ENCODE assay signal across 28 cellular contexts in the genomic region with DNA sequence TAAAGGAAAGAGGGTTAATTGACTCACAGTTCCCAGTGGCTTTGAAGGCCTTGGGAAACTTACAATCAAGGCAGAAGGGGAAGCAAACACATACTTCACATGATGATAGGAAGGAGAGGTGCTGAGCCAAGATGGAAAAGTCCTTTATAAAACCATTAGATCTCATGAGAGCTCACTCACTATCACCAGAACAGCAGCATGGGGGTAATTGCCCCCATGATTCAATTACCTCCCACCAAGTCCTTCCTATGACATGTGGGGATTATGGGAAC.
"Had no signal": no experiment of that assay in that cellular context is flagged by ENCODE, and none has a peak within 500 bp of the region (broad histone marks: within the 10 kb centered on the region; RNA-seq: fewer than 3 reads in every experiment).

No MANE protein-coding gene starts in this region.

- H3K27me3 Mint-ChIP-seq: stimulated activated memory B cell treated with anti-CD40 and anti-IgM and Interleukin-4, amounts not matched to agents 10 μg/mL and 1 μg/mL and 100 μg/mL, for 72 hours; stimulated activated naive CD8-positive, alpha-beta T cell treated with anti-CD3 and anti-CD28 coated beads, Interleukin-15, amount 100 ng/mL, for 72 hours had no signal

- H3K4me1 ChIP-seq: psoas muscle, right lobe of liver, sigmoid colon, suprapubic skin, thyroid gland, upper lobe of left lung, vagina had no signal

- H3K27me3 ChIP-seq: neutrophil, pancreas, right lobe of liver, sigmoid colon, suprapubic skin, thyroid gland, upper lobe of left lung, vagina had no signal

- H3K36me3 ChIP-seq: neutrophil, pancreas, right lobe of liver, sigmoid colon, suprapubic skin, thoracic aorta, thyroid gland, tibial nerve, upper lobe of left lung, vagina had no signal

- H3K4me1 Mint-ChIP-seq: natural killer cell; nephron progenitor cell; neural crest cell; stimulated activated memory B cell treated with anti-CD40 and anti-IgM and Interleukin-4, amounts not matched to agents 10 μg/mL and 1 μg/mL and 100 μg/mL, for 72 hours had no signal

- ATAC-seq: naive thymus-derived CD4-positive, alpha-beta T cell; natural killer cell; psoas muscle; right cardiac atrium; right lobe of liver; stimulated activated memory B cell treated with anti-CD40 and anti-IgM and Interleukin-4, amounts not matched to agents 10 μg/mL and 1 μg/mL and 100 μg/mL, for 72 hours; stimulated activated naive CD8-positive, alpha-beta T cell treated with anti-CD3 and anti-CD28 coated beads, Interleukin-15, amount 100 ng/mL, for 72 hours; stimulated activated naive CD8-positive, alpha-beta T cell treated with anti-CD3 and anti-CD28 coated beads, Interleukin-15, Interleukin-2, amounts not matched to agents 100 U/mL and 50 U/mL, for 24 hours had no signal

- H3K36me3 Mint-ChIP-seq: natural killer cell had no signal

- H3K4me3 Mint-ChIP-seq: naive thymus-derived CD4-positive, alpha-beta T cell; natural killer cell; nephron progenitor cell; neural crest cell; stimulated activated memory B cell treated with anti-CD40 and anti-IgM and Interleukin-4, amounts not matched to agents 10 μg/mL and 1 μg/mL and 100 μg/mL, for 72 hours; stimulated activated naive CD8-positive, alpha-beta T cell treated with anti-CD3 and anti-CD28 coated beads, Interleukin-15, amount 100 ng/mL, for 72 hours had no signal

- H3K9me3 Mint-ChIP-seq: naive thymus-derived CD4-positive, alpha-beta T cell; natural killer cell; nephron progenitor cell; neural crest cell; stimulated activated memory B cell treated with anti-CD40 and anti-IgM and Interleukin-4, amounts not matched to agents 10 μg/mL and 1 μg/mL and 100 μg/mL, for 72 hours; stimulated activated naive CD8-positive, alpha-beta T cell treated with anti-CD3 and anti-CD28 coated beads, Interleukin-15, amount 100 ng/mL, for 72 hours had no signal

- H3K4me3 ChIP-seq: pancreas, psoas muscle, right lobe of liver, sigmoid colon, suprapubic skin, thoracic aorta, thyroid gland, tibial nerve, upper lobe of left lung, vagina had no signal

- DNase-seq: naive thymus-derived CD4-positive, alpha-beta T cell; natural killer cell; nephron progenitor cell; nucleus accumbens; pancreas; psoas muscle; right cardiac atrium; right lobe of liver; sigmoid colon; small intestine; stimulated activated CD4-positive, alpha-beta T cell treated with anti-CD3 and anti-CD28 coated beads, Interleukin-15, amount 100 ng/mL, for 24 hours; stimulated activated CD4-positive, alpha-beta T cell treated with anti-CD3 and anti-CD28 coated beads, Interleukin-2, amount 100 ng/mL, for 24 hours; stimulated activated CD4-positive, alpha-beta T cell treated with anti-CD3 and anti-CD28 coated beads, Interleukin-2, amount 100 ng/mL, for 48 hours; stimulated activated CD4-positive, alpha-beta T cell treated with anti-CD3 and anti-CD28 coated beads, Interleukin-4, amount 100 ng/mL, for 4 hours; stimulated activated CD8-positive, alpha-beta memory T cell treated with anti-CD3 and anti-CD28 coated beads, Interleukin-4, amount 100 ng/mL, for 48 hours; stimulated activated naive CD4-positive, alpha-beta T cell; stimulated activated naive CD8-positive, alpha-beta T cell treated with anti-CD3 and anti-CD28 coated beads, Interleukin-15, amount 100 ng/mL, for 72 hours; stimulated activated naive CD8-positive, alpha-beta T cell treated with anti-CD3 and anti-CD28 coated beads, Interleukin-15, Interleukin-2, amounts not matched to agents 100 U/mL and 50 U/mL, for 24 hours; substantia nigra; thyroid gland; upper lobe of left lung had no signal

- H3K27ac Mint-ChIP-seq: naive thymus-derived CD4-positive, alpha-beta T cell; natural killer cell; nephron progenitor cell; stimulated activated memory B cell treated with anti-CD40 and anti-IgM and Interleukin-4, amounts not matched to agents 10 μg/mL and 1 μg/mL and 100 μg/mL, for 72 hours; stimulated activated naive CD8-positive, alpha-beta T cell treated with anti-CD3 and anti-CD28 coated beads, Interleukin-15, amount 100 ng/mL, for 72 hours had no signal

- H3K27ac ChIP-seq: neutrophil, psoas muscle, right lobe of liver, sigmoid colon, suprapubic skin, thoracic aorta, thyroid gland, tibial nerve, upper lobe of left lung, vagina had no signal

- H3K9me3 ChIP-seq: neutrophil, pancreas, psoas muscle, right lobe of liver, sigmoid colon, suprapubic skin, thoracic aorta, thyroid gland, tibial nerve, upper lobe of left lung, vagina had no signal
